Comparison of ENCODE assay signal across 8 cellular contexts in the genomic region with DNA sequence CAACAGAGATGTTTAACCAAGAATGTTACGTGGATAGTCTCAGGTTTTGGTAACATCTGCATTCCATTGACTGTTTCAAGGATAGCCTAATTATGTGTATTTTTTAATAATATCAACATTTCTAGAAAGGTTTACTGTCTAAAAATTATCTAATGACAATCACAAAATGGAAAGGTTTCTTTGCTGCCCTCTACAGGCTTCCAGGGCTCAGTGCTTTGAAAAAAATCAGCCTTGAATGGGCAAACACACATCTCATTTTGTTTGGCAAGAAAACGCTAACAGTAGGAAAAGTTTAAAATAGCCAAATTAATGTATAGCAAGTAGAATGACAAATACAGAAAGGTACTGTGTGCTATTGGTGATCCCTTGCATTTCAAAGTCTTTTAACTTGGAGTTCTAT.
DNase-seq lines count a peak whose midpoint lies in the region; ATAC-seq, FAIRE-seq and TF ChIP-seq lines count a peak whose summit lies in the region.

No MANE protein-coding gene starts in this region.

- H3K27ac Mint-ChIP-seq in mesothelial cell of epicardium: no peak overlapping the region

- ATAC-seq in HG03280 (IDR thresholded peaks at IDR 0.05; ENCODE audit: unreplicated experiment) (no peak), HG03095 (IDR thresholded peaks at IDR 0.05; ENCODE audit: unreplicated experiment) (no peak)
- ATAC-seq in activated CD4-positive, CD25-positive, alpha-beta regulatory T cell treated with anti-CD3 and anti-CD28 coated beads, Interleukin-2, amount 50 U/mL, for 24 hours: no peak

- no peaks in the 10 kb centered on the region for H3K36me3 Mint-ChIP-seq in mesothelial cell of epicardium

- no peak overlapping the region for H3K27ac ChIP-seq in HL-60 (replicated peaks)

- H3K4me3 ChIP-seq in HL-60 (replicated peaks; ENCODE audit: insufficient read depth, low read length) (no peak overlapping the region), astrocyte of the cerebellum (ENCODE audit: low read depth, low read length) (no peak overlapping the region)

- in situ Hi-C loops in astrocyte of the cerebellum (cut with HindIII; ENCODE audit: low sequenced_read_pairs): no loop called here

- no peaks in the 10 kb centered on the region for H3K27me3 Mint-ChIP-seq in mesothelial cell of epicardium (ENCODE audit: low read depth)

- DNase-seq in D721Med (ENCODE audit: insufficient read length, low spot score) (no peak), HL-60 (ENCODE audit: low read depth in 1 of 2, low spot score in 1 of 2) (no peak), astrocyte of the cerebellum (ENCODE audit: low read depth) (no peak), mesothelial cell of epicardium (ENCODE audit: low spot score in 2 of 2, unreplicated experiment in 2 of 2) (no peak), NK-92 (lab: John Stamatoyannopoulos, UW; ENCODE audit: unreplicated experiment) (no peak)

- FAIRE-seq in D721Med (lab: Jason Lieb, UNC): peak; percentile 32

- TF ChIP-seq CTCF in D721Med (IDR thresholded peaks at IDR 0.05; ENCODE audit: insufficient read depth, missing control alignments): peak; percentile 51
- peak; percentile 18 for TF ChIP-seq CTCF in HL-60 (IDR thresholded peaks at IDR 0.05; ENCODE audit: insufficient read depth, low read length)
- peak; percentile 66 for TF ChIP-seq CTCF in astrocyte of the cerebellum (IDR thresholded peaks at IDR 0.05; ENCODE audit: low read depth, low read length, missing control alignments)
- peak; percentile 33 for TF ChIP-seq CTCF in mesothelial cell of epicardium (IDR thresholded peaks at IDR 0.05; ENCODE audit: unreplicated experiment)

- H3K4me3 Mint-ChIP-seq in mesothelial cell of epicardium: no peak overlapping the region

- H3K27me3 ChIP-seq in HL-60 (ENCODE audit: insufficient read depth, poor library complexity, severe bottlenecking): peaks cover 2% of the 10 kb centered on the region

- H3K4me1 Mint-ChIP-seq in mesothelial cell of epicardium: no peaks in the 10 kb centered on the region

- H3K9me3 Mint-ChIP-seq in mesothelial cell of epicardium: peaks cover 23% of the 10 kb centered on the region
